In genomic region chr7:70684173-70684572, GRCh38 we compare ENCODE assay signal across 3 cellular contexts.
TF ChIP-seq lines count a peak whose summit lies in the region.

No MANE protein-coding gene starts in this region.

TF ChIP-seq in GM12891, 5 proteins besides CTCF, POLR2A, EP300 and RAD21:
- TF ChIP-seq TAF1 (IDR thresholded peaks at IDR 0.05; ENCODE audit: low read depth, low read length): no peak
- TF ChIP-seq SPI1 (IDR thresholded peaks at IDR 0.05; ENCODE audit: low read depth, low read length): no peak
- TF ChIP-seq POLR2AphosphoS5 (IDR thresholded peaks at IDR 0.05; ENCODE audit: low read depth, low read length): no peak
- no peak for TF ChIP-seq PAX5 (IDR thresholded peaks at IDR 0.05; ENCODE audit: insufficient read depth, low read length, severe bottlenecking)
- TF ChIP-seq POU2F2 (IDR thresholded peaks at IDR 0.05; ENCODE audit: low read depth, low read length): no peak

TF ChIP-seq in IMR-90, 13 proteins besides CTCF, POLR2A, EP300 and RAD21:
- TF ChIP-seq ELK1 (IDR thresholded peaks at IDR 0.05; ENCODE audit: borderline replicate concordance, low read depth, low read length) (no peak), FOS (IDR thresholded peaks at IDR 0.05; ENCODE audit: low read depth, low read length) (no peak), CHD1 (IDR thresholded peaks at IDR 0.05; ENCODE audit: low read depth, low read length) (no peak), MAFK (IDR thresholded peaks at IDR 0.05; ENCODE audit: low read depth, low read length) (no peak), MAZ (IDR thresholded peaks at IDR 0.05; ENCODE audit: borderline replicate concordance, low read depth, low read length) (no peak), CEBPB (IDR thresholded peaks at IDR 0.05; ENCODE audit: low read depth, low read length) (no peak), MXI1 (IDR thresholded peaks at IDR 0.05; ENCODE audit: borderline replicate concordance, low read depth, low read length) (no peak), RFX5 (IDR thresholded peaks at IDR 0.05; ENCODE audit: low read depth, low read length) (no peak), RCOR1 (IDR thresholded peaks at IDR 0.05; ENCODE audit: insufficient replicate concordance, low read length) (no peak), NFE2L2 (IDR thresholded peaks at IDR 0.05; ENCODE audit: low read depth, low read length) (no peak), SMC3 (IDR thresholded peaks at IDR 0.05; ENCODE audit: low read depth, low read length) (no peak), BHLHE40 (IDR thresholded peaks at IDR 0.05; ENCODE audit: low read depth, low read length) (no peak)
TF ChIP-seq in IMR-90: peak in this region for 0.

TF ChIP-seq in H1, 55 proteins besides CTCF, POLR2A, EP300 and RAD21:
- no peak for TF ChIP-seq E2F6 (IDR thresholded peaks at IDR 0.05)
- no peak for TF ChIP-seq USF2 (IDR thresholded peaks at IDR 0.05; ENCODE audit: low read length)
